ENCODE assay signal across 1 cellular context in genomic region chr6:105388392-105388791, GRCh38.
TF ChIP-seq lines count a peak whose summit lies in the region.

No MANE protein-coding gene starts in this region.

TF ChIP-seq in GM23338, 12 proteins besides CTCF, POLR2A, EP300 and RAD21 (continued from another document):
- TF ChIP-seq, protein P1, sequence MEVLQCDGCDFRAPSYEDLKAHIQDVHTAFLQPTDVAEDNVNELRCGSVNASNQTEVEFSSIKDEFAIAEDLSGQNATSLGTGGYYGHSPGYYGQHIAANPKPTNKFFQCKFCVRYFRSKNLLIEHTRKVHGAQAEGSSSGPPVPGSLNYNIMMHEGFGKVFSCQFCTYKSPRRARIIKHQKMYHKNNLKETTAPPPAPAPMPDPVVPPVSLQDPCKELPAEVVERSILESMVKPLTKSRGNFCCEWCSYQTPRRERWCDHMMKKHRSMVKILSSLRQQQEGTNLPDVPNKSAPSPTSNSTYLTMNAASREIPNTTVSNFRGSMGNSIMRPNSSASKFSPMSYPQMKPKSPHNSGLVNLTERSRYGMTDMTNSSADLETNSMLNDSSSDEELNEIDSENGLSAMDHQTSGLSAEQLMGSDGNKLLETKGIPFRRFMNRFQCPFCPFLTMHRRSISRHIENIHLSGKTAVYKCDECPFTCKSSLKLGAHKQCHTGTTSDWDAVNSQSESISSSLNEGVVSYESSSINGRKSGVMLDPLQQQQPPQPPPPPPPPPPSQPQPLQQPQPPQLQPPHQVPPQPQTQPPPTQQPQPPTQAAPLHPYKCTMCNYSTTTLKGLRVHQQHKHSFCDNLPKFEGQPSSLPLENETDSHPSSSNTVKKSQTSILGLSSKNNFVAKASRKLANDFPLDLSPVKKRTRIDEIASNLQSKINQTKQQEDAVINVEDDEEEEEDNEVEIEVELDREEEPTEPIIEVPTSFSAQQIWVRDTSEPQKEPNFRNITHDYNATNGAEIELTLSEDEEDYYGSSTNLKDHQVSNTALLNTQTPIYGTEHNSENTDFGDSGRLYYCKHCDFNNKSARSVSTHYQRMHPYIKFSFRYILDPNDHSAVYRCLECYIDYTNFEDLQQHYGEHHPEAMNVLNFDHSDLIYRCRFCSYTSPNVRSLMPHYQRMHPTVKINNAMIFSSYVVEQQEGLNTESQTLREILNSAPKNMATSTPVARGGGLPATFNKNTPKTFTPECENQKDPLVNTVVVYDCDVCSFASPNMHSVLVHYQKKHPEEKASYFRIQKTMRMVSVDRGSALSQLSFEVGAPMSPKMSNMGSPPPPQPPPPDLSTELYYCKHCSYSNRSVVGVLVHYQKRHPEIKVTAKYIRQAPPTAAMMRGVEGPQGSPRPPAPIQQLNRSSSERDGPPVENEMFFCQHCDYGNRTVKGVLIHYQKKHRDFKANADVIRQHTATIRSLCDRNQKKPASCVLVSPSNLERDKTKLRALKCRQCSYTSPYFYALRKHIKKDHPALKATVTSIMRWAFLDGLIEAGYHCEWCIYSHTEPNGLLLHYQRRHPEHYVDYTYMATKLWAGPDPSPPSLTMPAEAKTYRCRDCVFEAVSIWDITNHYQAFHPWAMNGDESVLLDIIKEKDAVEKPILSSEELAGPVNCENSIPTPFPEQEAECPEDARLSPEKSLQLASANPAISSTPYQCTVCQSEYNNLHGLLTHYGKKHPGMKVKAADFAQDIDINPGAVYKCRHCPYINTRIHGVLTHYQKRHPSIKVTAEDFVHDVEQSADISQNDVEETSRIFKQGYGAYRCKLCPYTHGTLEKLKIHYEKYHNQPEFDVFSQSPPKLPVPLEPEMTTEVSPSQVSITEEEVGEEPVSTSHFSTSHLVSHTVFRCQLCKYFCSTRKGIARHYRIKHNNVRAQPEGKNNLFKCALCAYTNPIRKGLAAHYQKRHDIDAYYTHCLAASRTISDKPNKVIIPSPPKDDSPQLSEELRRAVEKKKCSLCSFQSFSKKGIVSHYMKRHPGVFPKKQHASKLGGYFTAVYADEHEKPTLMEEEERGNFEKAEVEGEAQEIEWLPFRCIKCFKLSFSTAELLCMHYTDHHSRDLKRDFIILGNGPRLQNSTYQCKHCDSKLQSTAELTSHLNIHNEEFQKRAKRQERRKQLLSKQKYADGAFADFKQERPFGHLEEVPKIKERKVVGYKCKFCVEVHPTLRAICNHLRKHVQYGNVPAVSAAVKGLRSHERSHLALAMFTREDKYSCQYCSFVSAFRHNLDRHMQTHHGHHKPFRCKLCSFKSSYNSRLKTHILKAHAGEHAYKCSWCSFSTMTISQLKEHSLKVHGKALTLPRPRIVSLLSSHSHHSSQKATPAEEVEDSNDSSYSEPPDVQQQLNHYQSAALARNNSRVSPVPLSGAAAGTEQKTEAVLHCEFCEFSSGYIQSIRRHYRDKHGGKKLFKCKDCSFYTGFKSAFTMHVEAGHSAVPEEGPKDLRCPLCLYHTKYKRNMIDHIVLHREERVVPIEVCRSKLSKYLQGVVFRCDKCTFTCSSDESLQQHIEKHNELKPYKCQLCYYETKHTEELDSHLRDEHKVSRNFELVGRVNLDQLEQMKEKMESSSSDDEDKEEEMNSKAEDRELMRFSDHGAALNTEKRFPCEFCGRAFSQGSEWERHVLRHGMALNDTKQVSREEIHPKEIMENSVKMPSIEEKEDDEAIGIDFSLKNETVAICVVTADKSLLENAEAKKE (CRISPR knock-in tag; IDR thresholded peaks at IDR 0.05): no peak
- TF ChIP-seq EZH2phosphoT487 (IDR thresholded peaks at IDR 0.05; ENCODE audit: unreplicated experiment) (no peak), NANOG (IDR thresholded peaks at IDR 0.05; ENCODE audit: borderline replicate concordance) (no peak), POLR2AphosphoS5 (IDR thresholded peaks at IDR 0.05; ENCODE audit: low read depth) (no peak)
